13 cellular contexts compared by ENCODE assay signal in genomic region chr3:193903257-193903807, GRCh38.
DNase-seq lines count a peak whose midpoint lies in the region; ATAC-seq and TF ChIP-seq lines count a peak whose summit lies in the region.
"Had no signal": no experiment of that assay in that cellular context is flagged by ENCODE, and none has a peak within 500 bp of the region (broad histone marks: within the 10 kb centered on the region; RNA-seq: fewer than 3 reads in every experiment).

No MANE protein-coding gene starts in this region.

- no peak overlapping the region for H3K4ac ChIP-seq in mesenchymal stem cell (ENCODE audit: low read depth in 1 of 2, low read length in 2 of 2)

- peak overlapping the region; percentile 70 for H2BK15ac ChIP-seq in mesenchymal stem cell (ENCODE audit: low read depth, poor library complexity, severe bottlenecking)

- no TSS peak for BruUV-seq in PC-3 (replicated peaks; lab: Mats Ljungman, UMichigan)

- no peaks in the 10 kb centered on the region for H3K79me2 ChIP-seq in PC-3 (ENCODE audit: low read length)

- no peak overlapping the region for H3K14ac ChIP-seq in mesenchymal stem cell (ENCODE audit: low read length in 2 of 2)

- H3K79me1 ChIP-seq in mesenchymal stem cell (replicated peaks; ENCODE audit: low read length, poor library complexity, severe bottlenecking), result no peaks in the 10 kb centered on the region

- H3K36me3 Mint-ChIP-seq in type B pancreatic cell (peaks cover 2% of the 10 kb centered on the region), HFFc6 (ENCODE audit: low read depth) (no peaks in the 10 kb centered on the region)
- no peaks in the 10 kb centered on the region for H3K36me3 Mint-ChIP-seq in stimulated activated memory B cell treated with anti-CD40 and anti-IgM and Interleukin-4, amounts not matched to agents 10 μg/mL and 1 μg/mL and 100 μg/mL, for 72 hours
- H3K36me3 Mint-ChIP-seq: CD8-positive, alpha-beta memory T cell had no signal

- H2BK12ac ChIP-seq in mesenchymal stem cell (ENCODE audit: low read length in 2 of 2), result no peak overlapping the region

- H3K9me2 ChIP-seq in PC-3 (replicated peaks; ENCODE audit: low read length), result no peaks in the 10 kb centered on the region

- H3K4me2 ChIP-seq in PC-3 (ENCODE audit: low read length), result peak overlapping the region; percentile 55
- H3K4me2 ChIP-seq in mesenchymal stem cell (ENCODE audit: low read length, poor library complexity, severe bottlenecking), result no peak overlapping the region

- no peaks in the 10 kb centered on the region for H4K20me1 ChIP-seq in PC-3 (ENCODE audit: low read length)

- no peak overlapping the region for H3K18ac ChIP-seq in mesenchymal stem cell (ENCODE audit: low read depth in 1 of 2, low read length in 2 of 2)

- H3K9ac ChIP-seq in PC-3 (ENCODE audit: low read length) (no peak overlapping the region), mesenchymal stem cell (ENCODE audit: low read length) (no peak overlapping the region)

- peaks cover 15% of the 10 kb centered on the region for H3K4me1 ChIP-seq in PC-3 (ENCODE audit: insufficient read depth, low read length)
- H3K4me1 ChIP-seq in mesenchymal stem cell (ENCODE audit: control insufficient read depth, insufficient read depth, low read depth, low read length), result peaks cover 5% of the 10 kb centered on the region

- ATAC-seq in GM21619 (IDR thresholded peaks at IDR 0.05; ENCODE audit: unreplicated experiment) (peak; percentile 71), PC-3 (peak; percentile 92), GM18519 (IDR thresholded peaks at IDR 0.05; ENCODE audit: low FRiP score, unreplicated experiment) (no peak)
- ATAC-seq in stimulated activated memory B cell treated with anti-CD40 and anti-IgM and Interleukin-4, amounts not matched to agents 10 μg/mL and 1 μg/mL and 100 μg/mL, for 72 hours, result no peak
- ATAC-seq: T-helper 17 cell had no signal

- H2AK5ac ChIP-seq in mesenchymal stem cell (ENCODE audit: low read length, severe bottlenecking), result no peak overlapping the region

- H3K27me3 ChIP-seq in PC-3 (ENCODE audit: low read length), result no peaks in the 10 kb centered on the region
- H3K27me3 ChIP-seq in mesenchymal stem cell (ENCODE audit: control insufficient read depth in 1 of 2, insufficient read depth in 1 of 2, low read length in 2 of 2), result peaks cover 30 to 45% of the 10 kb centered on the region in 2 experiments

- 90% methylated on average over 9 of the region's 10 CpGs for WGBS in mesenchymal stem cell

- intact Hi-C loops in PC-3 (cut with micrococcal nuclease), result no loop called here

- no peak overlapping the region for H2BK5ac ChIP-seq in mesenchymal stem cell (ENCODE audit: low read depth, low read length, poor library complexity, severe bottlenecking)

- no peaks in the 10 kb centered on the region for H3K27me3 Mint-ChIP-seq in type B pancreatic cell
- peaks cover 9% of the 10 kb centered on the region for H3K27me3 Mint-ChIP-seq in stimulated activated memory B cell treated with anti-CD40 and anti-IgM and Interleukin-4, amounts not matched to agents 10 μg/mL and 1 μg/mL and 100 μg/mL, for 72 hours
- peaks cover 32% of the 10 kb centered on the region for H3K27me3 Mint-ChIP-seq in HFFc6 (ENCODE audit: insufficient read depth)

- H3K9me3 ChIP-seq in PC-3 (ENCODE audit: low read length) (no peaks in the 10 kb centered on the region), mesenchymal stem cell (ENCODE audit: control insufficient read depth, low read length) (peaks cover 13% of the 10 kb centered on the region)

- peaks cover 55% of the 10 kb centered on the region for H3K4me1 Mint-ChIP-seq in type B pancreatic cell (ENCODE audit: unreplicated experiment)
- peaks cover 6% of the 10 kb centered on the region for H3K4me1 Mint-ChIP-seq in stimulated activated memory B cell treated with anti-CD40 and anti-IgM and Interleukin-4, amounts not matched to agents 10 μg/mL and 1 μg/mL and 100 μg/mL, for 72 hours
- H3K4me1 Mint-ChIP-seq in HFFc6 (ENCODE audit: low read depth), result no peaks in the 10 kb centered on the region
- H3K4me1 Mint-ChIP-seq: CD8-positive, alpha-beta memory T cell; T-helper 17 cell had no signal

- no peak overlapping the region for H3K23ac ChIP-seq in mesenchymal stem cell (ENCODE audit: low read length in 2 of 2)

- CTCF ChIA-PET in PC-3 (lab: Charles Lee), result no interaction called here

- no peak overlapping the region for H3K4me3 ChIP-seq in PC-3 (ENCODE audit: low read length)
- no peak overlapping the region for H3K4me3 ChIP-seq in mesenchymal stem cell (ENCODE audit: insufficient read depth in 1 of 2, low read depth in 1 of 2, low read length in 2 of 2)

- DNase-seq in PC-3, result peak; percentile 76
- DNase-seq in mesenchymal stem cell, result no peak
- DNase-seq in type B pancreatic cell (ENCODE audit: extremely low spot score, unreplicated experiment), result no peak
- no peak for DNase-seq in NCI-H1105 (lab: John Stamatoyannopoulos, UW)
- DNase-seq in HFFc6, result no peak
- DNase-seq: CD8-positive, alpha-beta memory T cell; H7; NCI-H2081 treated with DMSO at 0.1 percent for 48 hours; SIG-M5; T-helper 17 cell had no signal

- TF ChIP-seq CTCF in PC-3 (conservative IDR thresholded peaks at IDR 0.05; ENCODE audit: low read depth, low read length) (no peak), type B pancreatic cell (conservative IDR thresholded peaks at IDR 0.05) (no peak), HFFc6 (IDR thresholded peaks at IDR 0.05) (no peak)

- H3K36me3 ChIP-seq in PC-3 (ENCODE audit: low read depth, low read length) (no peaks in the 10 kb centered on the region), mesenchymal stem cell (ENCODE audit: control insufficient read depth in 1 of 2, insufficient read depth in 2 of 2, low read depth in 1 of 2, low read length in 2 of 2) (no peaks in the 10 kb centered on the region)

- no peak overlapping the region for H4K91ac ChIP-seq in mesenchymal stem cell (ENCODE audit: low read length)

- H2AFZ ChIP-seq in PC-3 (ENCODE audit: low read length) (peak overlapping the region; percentile 25; the same call in 1 of the 2 replicates), mesenchymal stem cell (ENCODE audit: low read depth, low read length) (no peak overlapping the region)

- POLR2A ChIA-PET in PC-3 (lab: Charles Lee; ENCODE audit: unreplicated experiment), result no interaction called here

- peaks cover 9% of the 10 kb centered on the region for H3K9me3 Mint-ChIP-seq in type B pancreatic cell
- H3K9me3 Mint-ChIP-seq in stimulated activated memory B cell treated with anti-CD40 and anti-IgM and Interleukin-4, amounts not matched to agents 10 μg/mL and 1 μg/mL and 100 μg/mL, for 72 hours, result peaks cover 3% of the 10 kb centered on the region
- peaks cover 5% of the 10 kb centered on the region; the same call in 1 of the 2 replicates for H3K9me3 Mint-ChIP-seq in HFFc6
- H3K9me3 Mint-ChIP-seq: CD8-positive, alpha-beta memory T cell had no signal

- H3K27ac ChIP-seq in PC-3 (ENCODE audit: low read length) (peak overlapping the region; percentile 36), mesenchymal stem cell (ENCODE audit: low read length, poor library complexity, severe bottlenecking) (no peak overlapping the region)

- H2BK120ac ChIP-seq in mesenchymal stem cell (ENCODE audit: low read depth, low read length), result no peak overlapping the region

- no peaks in the 10 kb centered on the region for H3F3A ChIP-seq in PC-3 (ENCODE audit: low read length, unreplicated experiment)

- H4K8ac ChIP-seq in mesenchymal stem cell (ENCODE audit: low read length), result no peak overlapping the region

- H3K4me3 Mint-ChIP-seq in type B pancreatic cell (peak overlapping the region; percentile 40), HFFc6 (no peak overlapping the region)
- H3K4me3 Mint-ChIP-seq in stimulated activated memory B cell treated with anti-CD40 and anti-IgM and Interleukin-4, amounts not matched to agents 10 μg/mL and 1 μg/mL and 100 μg/mL, for 72 hours, result no peak overlapping the region
- H3K4me3 Mint-ChIP-seq: CD8-positive, alpha-beta memory T cell; T-helper 17 cell had no signal

- peak overlapping the region; percentile 39 for H3K27ac Mint-ChIP-seq in type B pancreatic cell
- no peak overlapping the region for H3K27ac Mint-ChIP-seq in stimulated activated memory B cell treated with anti-CD40 and anti-IgM and Interleukin-4, amounts not matched to agents 10 μg/mL and 1 μg/mL and 100 μg/mL, for 72 hours
- H3K27ac Mint-ChIP-seq in HFFc6, result no peak overlapping the region
- H3K27ac Mint-ChIP-seq: CD8-positive, alpha-beta memory T cell; T-helper 17 cell had no signal

Comparison
In these comparisons a context has a peak if more than half of its experiments do, and no peak if none do; other contexts are left out.
1. ATAC-seq: peak in GM21619 (single experiment) and PC-3 (single experiment); none in stimulated activated memory B cell treated with anti-CD40 and anti-IgM and Interleukin-4, amounts not matched to agents 10 μg/mL and 1 μg/mL and 100 μg/mL, for 72 hours (single experiment) and GM18519 (single experiment).